21 cellular contexts compared by ENCODE assay signal in the genomic region with DNA sequence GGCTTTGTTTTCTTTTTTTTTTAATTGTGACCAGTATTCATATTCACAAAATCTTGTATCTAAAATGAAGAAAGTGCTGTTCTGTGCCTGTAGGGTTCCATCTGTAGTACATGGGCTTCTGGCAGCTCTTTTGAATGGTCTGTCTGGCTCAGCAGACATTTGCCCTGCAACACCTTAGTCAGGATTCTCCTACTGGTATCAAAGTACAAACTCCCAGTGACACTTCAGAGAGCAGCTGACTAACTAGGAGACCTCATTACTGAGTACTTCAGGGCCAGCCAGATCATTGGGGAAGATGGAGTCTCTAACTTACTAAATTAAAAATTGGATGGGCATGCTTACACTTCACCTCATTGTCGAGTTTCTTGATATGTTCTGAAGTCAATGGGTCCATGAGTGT. TPM values are rescaled to one million over a fixed set of nuclear protein-coding genes. Genes with fewer than 3 reads are reported as not detected.
DNase-seq lines count a peak whose midpoint lies in the region; ATAC-seq lines count a peak whose summit lies in the region.
"Had no signal": no experiment of that assay in that cellular context is flagged by ENCODE, and none has a peak within 500 bp of the region (broad histone marks: within the 10 kb centered on the region; RNA-seq: fewer than 3 reads in every experiment).

No MANE protein-coding gene starts in this region.

- H3K27ac ChIP-seq in SK-N-MC, result peak overlapping the region; percentile 99
- H3K27ac ChIP-seq: 22Rv1, epithelial cell of prostate, psoas muscle, upper lobe of right lung had no signal

- DNase-seq in DMS 273 (lab: John Stamatoyannopoulos, UW; ENCODE audit: unreplicated experiment) (peak; percentile 32), DMS 273 treated with DMSO at 0.1 percent for 48 hours (lab: John Stamatoyannopoulos, UW) (no peak), SK-N-MC (ENCODE audit: low read depth, low spot score) (no peak), left colon (no peak), SIG-M5 treated with dmso at 0.1 percent for 504 hours (lab: John Stamatoyannopoulos, UW; ENCODE audit: unreplicated experiment) (no peak), T-helper 2 cell (no peak)
- peak; percentile 4 for DNase-seq in stimulated activated CD8-positive, alpha-beta memory T cell treated with anti-CD3 and anti-CD28 coated beads, Interleukin-4, amount 100 ng/mL, for 48 hours
- no peak for DNase-seq in stimulated activated naive CD8-positive, alpha-beta T cell treated with anti-CD3 and anti-CD28 coated beads, Interleukin-15, Interleukin-2, amounts not matched to agents 100 U/mL and 50 U/mL, for 24 hours
- DNase-seq: activated gamma-delta T cell; activated T-cell treated with anti-CD3 and anti-CD28 coated beads, Interleukin-2, amount 50 U/mL, for 24 hours; CD8-positive, alpha-beta T cell; DMS153; glutamatergic neuron; IMR-90; NCI-H1694; NCI-H510A; upper lobe of right lung had no signal

- H3K9ac ChIP-seq in SK-N-MC (ENCODE audit: insufficient read length), result peak overlapping the region; percentile 61

- peak overlapping the region; percentile 69 for H3K4me3 ChIP-seq in SK-N-MC
- H3K4me3 ChIP-seq: dorsolateral prefrontal cortex, psoas muscle, upper lobe of right lung had no signal

- H3K36me3 ChIP-seq in SK-N-MC (ENCODE audit: insufficient read depth, low read length), result no peaks in the 10 kb centered on the region
- H3K36me3 ChIP-seq: upper lobe of right lung had no signal

- H3K9me3 ChIP-seq in SK-N-MC (ENCODE audit: low read depth, low read length), result no peaks in the 10 kb centered on the region
- H3K9me3 ChIP-seq: psoas muscle, upper lobe of right lung had no signal

- intact Hi-C loops in left colon (cut with DNase I, micrococcal nuclease), result no loop called here

- ATAC-seq in left colon, result peak; percentile 84
- ATAC-seq in stimulated activated naive CD8-positive, alpha-beta T cell treated with anti-CD3 and anti-CD28 coated beads, Interleukin-15, Interleukin-2, amounts not matched to agents 100 U/mL and 50 U/mL, for 24 hours, result no peak
- ATAC-seq: CD8-positive, alpha-beta T cell had no signal

RNA-seq across cellular contexts. Expression of a gene that starts 39.7 kb away (rescaled TPM):
- total RNA-seq in left colon, result 1 to 10 TPM; 2.3 TPM

RNA-seq across cellular contexts. Expression of a gene that starts 52.1 kb away (rescaled TPM):
- total RNA-seq in left colon, result 10 to 100 TPM in 1 of 2 donors, 1 to 10 TPM in 1; 9.7 to 10.2 TPM

Comparison
In these comparisons a context has a peak if more than half of its experiments do, and no peak if none do; other contexts are left out.
1. DNase-seq: peak in DMS 273 (single experiment) and stimulated activated CD8-positive, alpha-beta memory T cell treated with anti-CD3 and anti-CD28 coated beads, Interleukin-4, amount 100 ng/mL, for 48 hours (single experiment); none in DMS 273 treated with DMSO at 0.1 percent for 48 hours (single experiment), SK-N-MC (single experiment), left colon (0 of 2), stimulated activated naive CD8-positive, alpha-beta T cell treated with anti-CD3 and anti-CD28 coated beads, Interleukin-15, Interleukin-2, amounts not matched to agents 100 U/mL and 50 U/mL, for 24 hours (single experiment), SIG-M5 treated with dmso at 0.1 percent for 504 hours (single experiment) and T-helper 2 cell (0 of 5).